Comparison of ENCODE assay signal across 1 cellular context in the genomic region with DNA sequence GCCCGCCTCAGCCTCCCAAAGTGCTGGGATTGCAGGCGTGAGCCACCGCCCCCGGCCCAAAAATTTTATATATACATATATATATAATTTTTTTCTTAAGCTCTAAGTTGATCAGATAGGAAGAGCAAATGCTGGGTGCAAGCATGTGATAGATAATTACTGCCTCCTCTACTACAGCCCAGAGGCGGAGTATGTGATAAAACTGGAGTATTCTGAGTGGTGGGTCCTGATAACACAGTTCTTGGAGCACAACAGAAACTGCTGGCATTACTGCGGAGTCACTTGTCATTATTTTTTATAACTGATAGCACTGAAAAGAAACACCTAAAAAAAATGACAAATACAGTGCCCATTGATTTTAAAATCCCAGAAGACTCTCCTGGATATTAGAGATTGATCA.
TF ChIP-seq lines count a peak whose summit lies in the region.

No MANE protein-coding gene starts in this region.

TF ChIP-seq in K562, 482 proteins besides CTCF, POLR2A, EP300 and RAD21 (continued from another document and continues in another):
- TF ChIP-seq ZNF644 (tag; IDR thresholded peaks at IDR 0.05; ENCODE audit: low read depth), result no peak; the same call in 1 of the 2 replicates
- no peak for TF ChIP-seq BRD4 (IDR thresholded peaks at IDR 0.05)
- no peak for TF ChIP-seq ZNF778 (CRISPR knock-in tag; IDR thresholded peaks at IDR 0.05)
- TF ChIP-seq, protein P1, sequence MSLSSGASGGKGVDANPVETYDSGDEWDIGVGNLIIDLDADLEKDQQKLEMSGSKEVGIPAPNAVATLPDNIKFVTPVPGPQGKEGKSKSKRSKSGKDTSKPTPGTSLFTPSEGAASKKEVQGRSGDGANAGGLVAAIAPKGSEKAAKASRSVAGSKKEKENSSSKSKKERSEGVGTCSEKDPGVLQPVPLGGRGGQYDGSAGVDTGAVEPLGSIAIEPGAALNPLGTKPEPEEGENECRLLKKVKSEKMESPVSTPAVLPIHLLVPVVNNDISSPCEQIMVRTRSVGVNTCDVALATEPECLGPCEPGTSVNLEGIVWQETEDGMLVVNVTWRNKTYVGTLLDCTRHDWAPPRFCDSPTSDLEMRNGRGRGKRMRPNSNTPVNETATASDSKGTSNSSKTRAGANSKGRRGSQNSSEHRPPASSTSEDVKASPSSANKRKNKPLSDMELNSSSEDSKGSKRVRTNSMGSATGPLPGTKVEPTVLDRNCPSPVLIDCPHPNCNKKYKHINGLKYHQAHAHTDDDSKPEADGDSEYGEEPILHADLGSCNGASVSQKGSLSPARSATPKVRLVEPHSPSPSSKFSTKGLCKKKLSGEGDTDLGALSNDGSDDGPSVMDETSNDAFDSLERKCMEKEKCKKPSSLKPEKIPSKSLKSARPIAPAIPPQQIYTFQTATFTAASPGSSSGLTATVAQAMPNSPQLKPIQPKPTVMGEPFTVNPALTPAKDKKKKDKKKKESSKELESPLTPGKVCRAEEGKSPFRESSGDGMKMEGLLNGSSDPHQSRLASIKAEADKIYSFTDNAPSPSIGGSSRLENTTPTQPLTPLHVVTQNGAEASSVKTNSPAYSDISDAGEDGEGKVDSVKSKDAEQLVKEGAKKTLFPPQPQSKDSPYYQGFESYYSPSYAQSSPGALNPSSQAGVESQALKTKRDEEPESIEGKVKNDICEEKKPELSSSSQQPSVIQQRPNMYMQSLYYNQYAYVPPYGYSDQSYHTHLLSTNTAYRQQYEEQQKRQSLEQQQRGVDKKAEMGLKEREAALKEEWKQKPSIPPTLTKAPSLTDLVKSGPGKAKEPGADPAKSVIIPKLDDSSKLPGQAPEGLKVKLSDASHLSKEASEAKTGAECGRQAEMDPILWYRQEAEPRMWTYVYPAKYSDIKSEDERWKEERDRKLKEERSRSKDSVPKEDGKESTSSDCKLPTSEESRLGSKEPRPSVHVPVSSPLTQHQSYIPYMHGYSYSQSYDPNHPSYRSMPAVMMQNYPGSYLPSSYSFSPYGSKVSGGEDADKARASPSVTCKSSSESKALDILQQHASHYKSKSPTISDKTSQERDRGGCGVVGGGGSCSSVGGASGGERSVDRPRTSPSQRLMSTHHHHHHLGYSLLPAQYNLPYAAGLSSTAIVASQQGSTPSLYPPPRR (CRISPR knock-in tag; IDR thresholded peaks at IDR 0.05; ENCODE audit: borderline replicate concordance), result no peak
- TF ChIP-seq ZNF780A (CRISPR knock-in tag; IDR thresholded peaks at IDR 0.05), result no peak
- TF ChIP-seq NR2C1 (IDR thresholded peaks at IDR 0.05), result peak; percentile 19; the same call in 1 of the 2 replicates
- TF ChIP-seq NR2C1 (tag; IDR thresholded peaks at IDR 0.05), result no peak; the same call in 1 of the 2 replicates
- TF ChIP-seq ZNF707 (CRISPR knock-in tag; conservative IDR thresholded peaks at IDR 0.05), result 0 out of 2 replicates have a peak, but pooled peaks have one; percentile 36
- no peak for TF ChIP-seq ZNF436 (CRISPR knock-in tag; IDR thresholded peaks at IDR 0.05)
- peak; percentile 80 for TF ChIP-seq ELF4 (CRISPR knock-in tag; IDR thresholded peaks at IDR 0.05)
- TF ChIP-seq TAF1 (IDR thresholded peaks at IDR 0.05; ENCODE audit: control insufficient read depth, extremely low read depth, insufficient read depth, low read length, severe bottlenecking), result no peak
- TF ChIP-seq, protein P2, sequence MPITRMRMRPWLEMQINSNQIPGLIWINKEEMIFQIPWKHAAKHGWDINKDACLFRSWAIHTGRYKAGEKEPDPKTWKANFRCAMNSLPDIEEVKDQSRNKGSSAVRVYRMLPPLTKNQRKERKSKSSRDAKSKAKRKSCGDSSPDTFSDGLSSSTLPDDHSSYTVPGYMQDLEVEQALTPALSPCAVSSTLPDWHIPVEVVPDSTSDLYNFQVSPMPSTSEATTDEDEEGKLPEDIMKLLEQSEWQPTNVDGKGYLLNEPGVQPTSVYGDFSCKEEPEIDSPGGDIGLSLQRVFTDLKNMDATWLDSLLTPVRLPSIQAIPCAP (CRISPR knock-in tag; IDR thresholded peaks at IDR 0.05; ENCODE audit: borderline replicate concordance), result no peak
- peak; percentile 36; the same call in 1 of the 2 replicates for TF ChIP-seq L3MBTL2 (IDR thresholded peaks at IDR 0.05)
- TF ChIP-seq, protein P3, sequence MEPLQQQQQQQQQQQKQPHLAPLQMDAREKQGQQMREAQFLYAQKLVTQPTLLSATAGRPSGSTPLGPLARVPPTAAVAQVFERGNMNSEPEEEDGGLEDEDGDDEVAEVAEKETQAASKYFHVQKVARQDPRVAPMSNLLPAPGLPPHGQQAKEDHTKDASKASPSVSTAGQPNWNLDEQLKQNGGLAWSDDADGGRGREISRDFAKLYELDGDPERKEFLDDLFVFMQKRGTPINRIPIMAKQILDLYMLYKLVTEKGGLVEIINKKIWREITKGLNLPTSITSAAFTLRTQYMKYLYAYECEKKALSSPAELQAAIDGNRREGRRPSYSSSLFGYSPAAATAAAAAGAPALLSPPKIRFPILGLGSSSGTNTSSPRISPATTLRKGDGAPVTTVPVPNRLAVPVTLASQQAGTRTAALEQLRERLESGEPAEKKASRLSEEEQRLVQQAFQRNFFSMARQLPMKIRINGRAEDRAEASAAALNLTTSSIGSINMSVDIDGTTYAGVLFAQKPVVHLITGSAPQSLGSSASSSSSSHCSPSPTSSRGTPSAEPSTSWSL (CRISPR knock-in tag; IDR thresholded peaks at IDR 0.05; ENCODE audit: borderline replicate concordance), result no peak
- TF ChIP-seq SNIP1 (IDR thresholded peaks at IDR 0.05; ENCODE audit: low read depth), result no peak
- no peak for TF ChIP-seq HNRNPK (IDR thresholded peaks at IDR 0.05; ENCODE audit: low read depth, low read length, poor library complexity, severe bottlenecking)
- TF ChIP-seq ZNF212 (CRISPR knock-in tag; IDR thresholded peaks at IDR 0.05), result no peak
- no peak for TF ChIP-seq HOXB6 (CRISPR knock-in tag; IDR thresholded peaks at IDR 0.05; ENCODE audit: borderline replicate concordance)
- no peak for TF ChIP-seq NFIX (CRISPR knock-in tag; IDR thresholded peaks at IDR 0.05; ENCODE audit: low read depth)
- no peak for TF ChIP-seq OTX1 (CRISPR knock-in tag; IDR thresholded peaks at IDR 0.05)
- TF ChIP-seq FOXJ3 (CRISPR knock-in tag; IDR thresholded peaks at IDR 0.05), result no peak
- TF ChIP-seq, protein P4, sequence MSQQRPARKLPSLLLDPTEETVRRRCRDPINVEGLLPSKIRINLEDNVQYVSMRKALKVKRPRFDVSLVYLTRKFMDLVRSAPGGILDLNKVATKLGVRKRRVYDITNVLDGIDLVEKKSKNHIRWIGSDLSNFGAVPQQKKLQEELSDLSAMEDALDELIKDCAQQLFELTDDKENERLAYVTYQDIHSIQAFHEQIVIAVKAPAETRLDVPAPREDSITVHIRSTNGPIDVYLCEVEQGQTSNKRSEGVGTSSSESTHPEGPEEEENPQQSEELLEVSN (IDR thresholded peaks at IDR 0.05; ENCODE audit: borderline replicate concordance in 1 of 2, extremely low read depth in 1 of 2, insufficient read depth in 1 of 2, insufficient read length in 1 of 2, low read depth in 1 of 2, low read length in 1 of 2, poor library complexity in 1 of 2, severe bottlenecking in 1 of 2), result no peak
- TF ChIP-seq CHD4 (IDR thresholded peaks at IDR 0.05; ENCODE audit: insufficient read depth, insufficient replicate concordance, low read depth, low read length, poor library complexity, severe bottlenecking), result no peak
- TF ChIP-seq RHOXF2B (CRISPR knock-in tag; conservative IDR thresholded peaks at IDR 0.05), result no peak
- TF ChIP-seq, protein P5, sequence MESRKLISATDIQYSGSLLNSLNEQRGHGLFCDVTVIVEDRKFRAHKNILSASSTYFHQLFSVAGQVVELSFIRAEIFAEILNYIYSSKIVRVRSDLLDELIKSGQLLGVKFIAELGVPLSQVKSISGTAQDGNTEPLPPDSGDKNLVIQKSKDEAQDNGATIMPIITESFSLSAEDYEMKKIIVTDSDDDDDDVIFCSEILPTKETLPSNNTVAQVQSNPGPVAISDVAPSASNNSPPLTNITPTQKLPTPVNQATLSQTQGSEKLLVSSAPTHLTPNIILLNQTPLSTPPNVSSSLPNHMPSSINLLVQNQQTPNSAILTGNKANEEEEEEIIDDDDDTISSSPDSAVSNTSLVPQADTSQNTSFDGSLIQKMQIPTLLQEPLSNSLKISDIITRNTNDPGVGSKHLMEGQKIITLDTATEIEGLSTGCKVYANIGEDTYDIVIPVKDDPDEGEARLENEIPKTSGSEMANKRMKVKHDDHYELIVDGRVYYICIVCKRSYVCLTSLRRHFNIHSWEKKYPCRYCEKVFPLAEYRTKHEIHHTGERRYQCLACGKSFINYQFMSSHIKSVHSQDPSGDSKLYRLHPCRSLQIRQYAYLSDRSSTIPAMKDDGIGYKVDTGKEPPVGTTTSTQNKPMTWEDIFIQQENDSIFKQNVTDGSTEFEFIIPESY (CRISPR knock-in tag; IDR thresholded peaks at IDR 0.05), result no peak
- no peak for TF ChIP-seq ZNF282 (CRISPR knock-in tag; IDR thresholded peaks at IDR 0.05)
- TF ChIP-seq PTBP1 (IDR thresholded peaks at IDR 0.05; ENCODE audit: low read depth, low read length), result no peak
- TF ChIP-seq NR2F6 (CRISPR knock-in tag; IDR thresholded peaks at IDR 0.05), result no peak
- peak; percentile 51; the same call in 1 of the 2 replicates for TF ChIP-seq MAFK (IDR thresholded peaks at IDR 0.05; ENCODE audit: low read length)
- TF ChIP-seq CBFB (CRISPR knock-in tag; IDR thresholded peaks at IDR 0.05), result no peak
- no peak for TF ChIP-seq HNRNPUL1 (IDR thresholded peaks at IDR 0.05; ENCODE audit: low read length)
- no peak for TF ChIP-seq ZNF347 (CRISPR knock-in tag; IDR thresholded peaks at IDR 0.05; ENCODE audit: low read depth)
- no peak for TF ChIP-seq CREB3L1 (IDR thresholded peaks at IDR 0.05; ENCODE audit: borderline replicate concordance, low read depth)
- TF ChIP-seq MXI1 (IDR thresholded peaks at IDR 0.05; ENCODE audit: low read depth, low read length), result peak; percentile 21; the same call in 1 of the 2 replicates
- TF ChIP-seq CBX2 (IDR thresholded peaks at IDR 0.05; ENCODE audit: insufficient read depth, low read length, poor library complexity, severe bottlenecking), result no peak
- TF ChIP-seq TRIM28 (IDR thresholded peaks at IDR 0.05), result no peak
- no peak for TF ChIP-seq FOXP1 (CRISPR knock-in tag; IDR thresholded peaks at IDR 0.05)
- no peak for TF ChIP-seq ZNF140 (CRISPR knock-in tag; IDR thresholded peaks at IDR 0.05)
- no peak for TF ChIP-seq PATZ1 (CRISPR knock-in tag; IDR thresholded peaks at IDR 0.05; ENCODE audit: borderline replicate concordance)
- peak; percentile 58 for TF ChIP-seq FOSL1 (tag; conservative IDR thresholded peaks at IDR 0.05)
- no peak for TF ChIP-seq ZC3H4 (CRISPR knock-in tag; IDR thresholded peaks at IDR 0.05; ENCODE audit: borderline replicate concordance)
- TF ChIP-seq ZNF830 (CRISPR knock-in tag; IDR thresholded peaks at IDR 0.05), result no peak
- no peak for TF ChIP-seq FOXK2 (conservative IDR thresholded peaks at IDR 0.05 in 1 of 2, IDR thresholded peaks at IDR 0.05 in 1 of 2; ENCODE audit: low read depth in 2 of 2)
- TF ChIP-seq NUFIP1 (IDR thresholded peaks at IDR 0.05; ENCODE audit: partially characterized antibody), result no peak
- no peak for TF ChIP-seq ZBTB26 (CRISPR knock-in tag; IDR thresholded peaks at IDR 0.05)
- TF ChIP-seq HOMEZ (CRISPR knock-in tag; IDR thresholded peaks at IDR 0.05), result no peak
- no peak for TF ChIP-seq ZNF253 (CRISPR knock-in tag; conservative IDR thresholded peaks at IDR 0.05)
- peak; percentile 53; the same call in 1 of the 2 replicates for TF ChIP-seq CREB3 (tag; conservative IDR thresholded peaks at IDR 0.05; ENCODE audit: low read depth)
